In genomic region chr16:66152841-66153525, GRCh38 we compare ENCODE assay signal across 22 cellular contexts.
DNase-seq lines count a peak whose midpoint lies in the region; ATAC-seq and TF ChIP-seq lines count a peak whose summit lies in the region.
"Had no signal": no experiment of that assay in that cellular context is flagged by ENCODE, and none has a peak within 500 bp of the region (broad histone marks: within the 10 kb centered on the region; RNA-seq: fewer than 3 reads in every experiment).

No MANE protein-coding gene starts in this region.

- peak overlapping the region in 8 of 11 experiments; percentile 2 to 80 (median 60); a peak in 12 of 22 replicates for H3K27ac ChIP-seq in BLaER1 treated with 17β-estradiol and CSF1 and Interleukin-3, amounts not matched to agents 10 nM and 100 nM
- H3K27ac ChIP-seq in body of pancreas = no peak overlapping the region
- H3K27ac ChIP-seq: left ventricle myocardium inferior, sigmoid colon had no signal

- no peak for TF ChIP-seq CTCF in body of pancreas (IDR thresholded peaks at IDR 0.05)

- H3K9ac ChIP-seq in BLaER1 treated with 17β-estradiol and CSF1 and Interleukin-3, amounts not matched to agents 10 nM and 100 nM = peak overlapping the region in 1 of 11 experiments; percentile 17; a peak in 1 of 22 replicates
- peak overlapping the region; percentile 41 for H3K9ac ChIP-seq in skeletal muscle satellite cell (ENCODE audit: low read depth, low read length)

- no peak for ATAC-seq in HG03045 (IDR thresholded peaks at IDR 0.05; ENCODE audit: unreplicated experiment)
- no peak for ATAC-seq in body of pancreas
- ATAC-seq in HG03135 (IDR thresholded peaks at IDR 0.05; ENCODE audit: unreplicated experiment) = no peak
- ATAC-seq: activated CD4-positive, CD25-positive, alpha-beta regulatory T cell treated with anti-CD3 and anti-CD28 coated beads, Interleukin-2, amount 50 U/mL, for 24 hours; Panc1 had no signal

- intact Hi-C loops in body of pancreas (cut with DNase I) = no loop called here

- peaks cover 68 to 85% (median 75%) of the 10 kb centered on the region in 10 experiments for H3K4me1 ChIP-seq in BLaER1 treated with 17β-estradiol and CSF1 and Interleukin-3, amounts not matched to agents 10 nM and 100 nM
- H3K4me1 ChIP-seq in skeletal muscle satellite cell (ENCODE audit: control insufficient read depth, insufficient read depth, low read length) (peaks cover 27% of the 10 kb centered on the region), body of pancreas (no peaks in the 10 kb centered on the region)

- no peaks in the 10 kb centered on the region for H4K20me1 ChIP-seq in BLaER1 treated with 17β-estradiol and CSF1 and Interleukin-3, amounts not matched to agents 10 nM and 100 nM

- no peak for TF ChIP-seq POLR2A in body of pancreas (IDR thresholded peaks at IDR 0.05)

- H3K9me3 ChIP-seq in BLaER1 treated with 17β-estradiol and CSF1 and Interleukin-3, amounts not matched to agents 10 nM and 100 nM (replicated peaks in 1 of 11) = no peaks in the 10 kb centered on the region
- no peaks in the 10 kb centered on the region for H3K9me3 ChIP-seq in skeletal muscle satellite cell (replicated peaks; ENCODE audit: low read length)
- H3K9me3 ChIP-seq in body of pancreas = no peaks in the 10 kb centered on the region
- H3K9me3 ChIP-seq: left ventricle myocardium inferior, sigmoid colon had no signal

- H3K4me3 ChIP-seq in BLaER1 treated with 17β-estradiol and CSF1 and Interleukin-3, amounts not matched to agents 10 nM and 100 nM = no peak overlapping the region
- H3K4me3 ChIP-seq in skeletal muscle satellite cell (ENCODE audit: low read length) (no peak overlapping the region), body of pancreas (no peak overlapping the region)
- H3K4me3 ChIP-seq: left ventricle myocardium inferior, sigmoid colon had no signal

- 80 to 82% methylated on average over 4 of the region's 4 CpGs for whole genome bisulfite sequencing in body of pancreas, 2 donors

- H3K27me3 ChIP-seq in BLaER1 treated with 17β-estradiol and CSF1 and Interleukin-3, amounts not matched to agents 10 nM and 100 nM = no peaks in the 10 kb centered on the region
- H3K27me3 ChIP-seq in skeletal muscle satellite cell (ENCODE audit: control insufficient read depth, insufficient read depth, low read length) (no peaks in the 10 kb centered on the region), body of pancreas (no peaks in the 10 kb centered on the region)
- H3K27me3 ChIP-seq: sigmoid colon had no signal

- H3K4me2 ChIP-seq in BLaER1 treated with 17β-estradiol and CSF1 and Interleukin-3, amounts not matched to agents 10 nM and 100 nM = peak overlapping the region; percentile 69 to 92 (median 77)
- H3K4me2 ChIP-seq in skeletal muscle satellite cell (ENCODE audit: low read length) = no peak overlapping the region

- DNase-seq in amniotic epithelial cell (ENCODE audit: low read depth) (peak; percentile 99), hepatic stellate cell (ENCODE audit: low spot score) (peak; percentile 88), NCI-H146 (lab: John Stamatoyannopoulos, UW) (no peak), body of pancreas (no peak)
- DNase-seq: activated CD8-positive, alpha-beta memory T cell treated with anti-CD3 and anti-CD28 coated beads, Interleukin-2, amount 50 U/mL, for 4 hours; activated naive CD4-positive, alpha-beta T cell treated with anti-CD3 and anti-CD28 coated beads for 36 hours; C1 segment of cervical spinal cord; cerebellar nuclear complex; DND-41; hypothalamus; left ventricle myocardium inferior; NCI-H187 treated with DMSO at 0.1 percent for 48 hours; NCI-H526; sigmoid colon; stimulated activated naive CD4-positive, alpha-beta T cell; T-helper 2 cell had no signal

- no peaks in the 10 kb centered on the region for H3K36me3 ChIP-seq in BLaER1 treated with 17β-estradiol and CSF1 and Interleukin-3, amounts not matched to agents 10 nM and 100 nM
- H3K36me3 ChIP-seq in skeletal muscle satellite cell (ENCODE audit: insufficient read depth, low read length) (no peaks in the 10 kb centered on the region), body of pancreas (replicated peaks in 1 of 2; ENCODE audit: insufficient read depth in 1 of 2, low read depth in 2 of 2) (no peaks in the 10 kb centered on the region)
- H3K36me3 ChIP-seq: left ventricle myocardium inferior, sigmoid colon had no signal

Comparison
In these comparisons a context has a peak if more than half of its experiments do, and no peak if none do; other contexts are left out.
1. H3K27ac ChIP-seq: peak in BLaER1 treated with 17β-estradiol and CSF1 and Interleukin-3, amounts not matched to agents 10 nM and 100 nM (8 of 11); none in body of pancreas (0 of 4).
2. DNase-seq: peak in amniotic epithelial cell (single experiment) and hepatic stellate cell (single experiment); none in NCI-H146 (single experiment) and body of pancreas (0 of 4).